ENCODE assay signal across 19 cellular contexts in the genomic region with DNA sequence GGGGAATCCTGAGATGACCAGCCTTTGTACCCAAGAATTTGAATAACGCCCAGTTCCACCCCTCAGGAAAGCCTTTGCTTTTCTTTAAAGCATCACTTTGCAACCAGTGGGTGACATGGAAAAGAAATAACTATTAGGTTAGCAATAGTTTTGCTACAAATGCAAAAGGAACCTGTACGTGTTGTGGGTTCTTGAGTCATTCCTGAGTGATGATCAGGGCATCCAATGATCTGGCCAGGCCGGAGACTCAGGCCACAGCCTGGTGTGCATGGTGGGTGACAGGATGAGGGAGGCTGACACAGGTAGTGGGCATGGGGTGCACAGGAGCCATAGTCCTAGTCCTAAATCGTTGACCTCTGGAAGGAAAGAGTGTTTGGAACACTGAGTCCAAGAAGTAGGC.
A peak's percentile ranks its signal among the peaks of the same experiment; 100 is the strongest.
DNase-seq lines count a peak whose midpoint lies in the region; TF ChIP-seq lines count a peak whose summit lies in the region.
"Had no signal": no experiment of that assay in that cellular context is flagged by ENCODE, and none has a peak within 500 bp of the region (broad histone marks: within the 10 kb centered on the region; RNA-seq: fewer than 3 reads in every experiment).

No MANE protein-coding gene starts in this region.

- H3K9me3 ChIP-seq in transverse colon (no peaks in the 10 kb centered on the region), A673 (ENCODE audit: low read depth, low read length, poor library complexity, severe bottlenecking) (no peaks in the 10 kb centered on the region)

- TF ChIP-seq POLR2A in transverse colon (IDR thresholded peaks at IDR 0.05), result no peak

- POLR2A ChIA-PET in A673 (lab: Charles Lee; ENCODE audit: low non-redundant PET), result no interaction called here

- CTCF ChIA-PET in A673 (lab: Charles Lee), result no interaction called here

- TF ChIP-seq EP300 in transverse colon (IDR thresholded peaks at IDR 0.05; ENCODE audit: low read depth), result no peak

- H3K4me3 ChIP-seq in epithelial cell of esophagus (ENCODE audit: low read length) (no peak overlapping the region), transverse colon (no peak overlapping the region), A673 (ENCODE audit: low read depth, low read length, poor library complexity, severe bottlenecking) (no peak overlapping the region)
- H3K4me3 ChIP-seq: MG63 had no signal

- H3K27ac ChIP-seq in transverse colon (no peak overlapping the region), A673 (ENCODE audit: low read depth, low read length, poor library complexity, severe bottlenecking) (no peak overlapping the region)
- H3K27ac ChIP-seq: KMS-11 had no signal

- peak; percentile 70 for DNase-seq in ELR (ENCODE audit: low read depth)
- DNase-seq in M059J (ENCODE audit: low read depth), result peak; percentile 70
- DNase-seq in epithelial cell of esophagus (ENCODE audit: low read depth), result peak; percentile 22
- peak; percentile 3 for DNase-seq in non-pigmented ciliary epithelial cell (ENCODE audit: low read depth)
- no peak for DNase-seq in transverse colon
- no peak for DNase-seq in A673 (ENCODE audit: low spot score)
- no peak for DNase-seq in NCI-H1436 treated with DMSO at 0.1 percent for 48 hours (lab: John Stamatoyannopoulos, UW)
- DNase-seq: ACHN; CD4-positive, CD25-positive, alpha-beta regulatory T cell; COR-L47; GOT3; MG63; NCI-H1092; NCI-H146; NCI-H2029 treated with DMSO at 0.1 percent for 48 hours; NCI-H2171; NCI-H526; PC-3 had no signal

- H3K27me3 ChIP-seq in transverse colon (no peaks in the 10 kb centered on the region), A673 (replicated peaks; ENCODE audit: insufficient read depth, low read depth, low read length, poor library complexity) (no peaks in the 10 kb centered on the region)
- H3K27me3 ChIP-seq: MG63 had no signal

- intact Hi-C loops in transverse colon (cut with DNase I; ENCODE audit: low total_unique reads), result no loop called here
- intact Hi-C loops in A673 (cut with micrococcal nuclease; ENCODE audit: unreplicated experiment), result no loop called here

- in situ Hi-C loops in transverse colon (cut with MboI; ENCODE audit: low pct_ligation_motif_present in 1 of 4, low pct_unique_long_range_greater_than_20kb in 1 of 4, low sequenced_read_pairs in 3 of 4), result no loop called here

- WGBS in transverse colon (ENCODE audit: low coverage in 1 of 2), 2 donors, result 64 to 74% methylated on average over 2 to 4 of the region's 4 CpGs

- H3K4me1 ChIP-seq in transverse colon (peaks cover 0 to 6% (median 2%) of the 10 kb centered on the region in 4 donors), A673 (ENCODE audit: insufficient read depth, low read length, poor library complexity, severe bottlenecking) (no peaks in the 10 kb centered on the region)

- H3K36me3 ChIP-seq in transverse colon, result no peaks in the 10 kb centered on the region
- H3K36me3 ChIP-seq in A673 (ENCODE audit: insufficient read depth, low read length, poor library complexity, severe bottlenecking), result no peaks in the 10 kb centered on the region
- H3K36me3 ChIP-seq: MG63 had no signal

- TF ChIP-seq CTCF in epithelial cell of esophagus (IDR thresholded peaks at IDR 0.05; ENCODE audit: insufficient read depth, low read depth, low read length, missing control alignments) (no peak), transverse colon (IDR thresholded peaks at IDR 0.05) (no peak), A673 (conservative IDR thresholded peaks at IDR 0.05; ENCODE audit: low read depth, low read length) (no peak)

- no TSS peak for BruUV-seq in A673 (replicated peaks; lab: Mats Ljungman, UMichigan)

Comparison
In these comparisons a context has a peak if more than half of its experiments do, and no peak if none do; other contexts are left out.
1. DNase-seq: peak in ELR (single experiment), M059J (single experiment), epithelial cell of esophagus (single experiment) and non-pigmented ciliary epithelial cell (single experiment); none in transverse colon (single experiment), A673 (single experiment) and NCI-H1436 treated with DMSO at 0.1 percent for 48 hours (single experiment).